Comparison of ENCODE assay signal across 8 cellular contexts in genomic region chr14:54440870-54441868, GRCh38. TPM values are rescaled to one million over a fixed set of nuclear protein-coding genes. Genes with fewer than 3 reads are reported as not detected.
DNase-seq lines count a peak whose midpoint lies in the region; ATAC-seq and TF ChIP-seq lines count a peak whose summit lies in the region.

Gene CNIH1, minus strand, starts transcription at chr14:54441374. Its CDS starts 47 bp downstream, at chr14:54441327.

- POLR2A ChIA-PET in CD4-positive, alpha-beta memory T cell (lab: Charles Lee; ENCODE audit: partially characterized antibody) = interaction anchor here (0.7 to 3.0 kb wide), 4 partner anchors 43 to 68 kb away, joined by 4 to 13 read pairs (median 6); partner anchors contain the start of genes CDKN3, CGRRF1 and GMFB
- POLR2A ChIA-PET in activated CD4-positive, alpha-beta memory T cell treated with anti-CD3 and anti-CD28 coated beads, Interleukin-2, amount 10 ng/mL, durations not matched to agents 7 days and 5 days (lab: Charles Lee) = interaction anchor here (2.7 kb wide), 1 partner anchor 44 kb away, joined by 24 read pairs; the partner anchor contains the start of gene CDKN3

- H3K4me3 Mint-ChIP-seq in CD4-positive, alpha-beta memory T cell = peak within 1 kb of the TSS; percentile 83 to 95 (median 92)
- peak within 1 kb of the TSS; percentile 81 for H3K4me3 Mint-ChIP-seq in activated CD4-positive, alpha-beta memory T cell treated with anti-CD3 and anti-CD28 coated beads, Interleukin-2, amount 10 ng/mL, durations not matched to agents 7 days and 5 days

- peaks cover 1 to 2% of the 10 kb centered on the region in 2 donors for H3K27me3 Mint-ChIP-seq in CD4-positive, alpha-beta memory T cell
- H3K27me3 Mint-ChIP-seq in activated CD4-positive, alpha-beta memory T cell treated with anti-CD3 and anti-CD28 coated beads, Interleukin-2, amount 10 ng/mL, durations not matched to agents 7 days and 5 days = peaks cover 7% of the 10 kb centered on the region

- peaks cover 29 to 55% (median 36%) of the 10 kb centered on the region in 4 donors for H3K4me1 Mint-ChIP-seq in CD4-positive, alpha-beta memory T cell
- H3K4me1 Mint-ChIP-seq in activated CD4-positive, alpha-beta memory T cell treated with anti-CD3 and anti-CD28 coated beads, Interleukin-2, amount 10 ng/mL, durations not matched to agents 7 days and 5 days = peaks cover 41% of the 10 kb centered on the region

- peak; percentile 94 for ATAC-seq in GM19452 (IDR thresholded peaks at IDR 0.05; ENCODE audit: unreplicated experiment)
- peak; percentile 99 for ATAC-seq in lower lobe of right lung

- H3K27ac ChIP-seq in CD4-positive, alpha-beta memory T cell (ENCODE audit: low read depth, low read length) = peak within 1 kb of the TSS; percentile 55
- peak within 1 kb of the TSS; percentile 89 for H3K27ac ChIP-seq in lower lobe of right lung

- peak; percentile 88 to 96 (median 93) for DNase-seq in CD4-positive, alpha-beta memory T cell
- DNase-seq in HK-2 (ENCODE audit: unreplicated experiment) (peak; percentile 92), NCI-H82 treated with DMSO at 0.1 percent for 48 hours (lab: John Stamatoyannopoulos, UW; ENCODE audit: unreplicated experiment) (peak; percentile 71), ecto neural progenitor cell (ENCODE audit: low spot score) (peak; percentile 97), lower lobe of right lung (peak; percentile 95)
- peak; percentile 94 for DNase-seq in activated CD4-positive, alpha-beta memory T cell treated with anti-CD3 and anti-CD28 coated beads, Interleukin-2, amount 10 ng/mL, durations not matched to agents 7 days and 5 days
- peak; percentile 85 for DNase-seq in stimulated activated CD4-positive, alpha-beta T cell treated with anti-CD3 and anti-CD28 coated beads, TNF-alpha, amount 100 ng/mL, for 4 hours (ENCODE audit: low read depth in 3 of 3)

- H3K4me1 ChIP-seq in CD4-positive, alpha-beta memory T cell (ENCODE audit: insufficient read depth, low read length) = peaks cover 49% of the 10 kb centered on the region
- peaks cover 36% of the 10 kb centered on the region for H3K4me1 ChIP-seq in lower lobe of right lung

- intact Hi-C loops in CD4-positive, alpha-beta memory T cell (cut with micrococcal nuclease) = loop anchor here (1.0 to 5.0 kb wide), 9 partner anchors 45 to 489 kb away; partner anchors contain the start of genes CGRRF1 and GCH1
- intact Hi-C loops in lower lobe of right lung (cut with DNase I) = no loop called here

- TF ChIP-seq CTCF in lower lobe of right lung (IDR thresholded peaks at IDR 0.05) = peak; percentile 92

- H3K9me3 Mint-ChIP-seq in CD4-positive, alpha-beta memory T cell = peaks cover 0 to 1% (median 0%) of the 10 kb centered on the region in 8 donors
- H3K9me3 Mint-ChIP-seq in activated CD4-positive, alpha-beta memory T cell treated with anti-CD3 and anti-CD28 coated beads, Interleukin-2, amount 10 ng/mL, durations not matched to agents 7 days and 5 days = no peaks in the 10 kb centered on the region

- no peaks in the 10 kb centered on the region for H3K27me3 ChIP-seq in CD4-positive, alpha-beta memory T cell (ENCODE audit: insufficient read depth, low read length)
- H3K27me3 ChIP-seq in lower lobe of right lung (ENCODE audit: low read depth) = no peaks in the 10 kb centered on the region

- CTCF ChIA-PET in CD4-positive, alpha-beta memory T cell (lab: Charles Lee; ENCODE audit: partially characterized antibody) = interaction anchor here (0.6 to 3.0 kb wide), 7 partner anchors 9 to 726 kb away, joined by 3 to 22 read pairs (median 4); partner anchors contain the start of genes CDKN3 and GMFB
- CTCF ChIA-PET in activated CD4-positive, alpha-beta memory T cell treated with anti-CD3 and anti-CD28 coated beads, Interleukin-2, amount 10 ng/mL, durations not matched to agents 7 days and 5 days (lab: Charles Lee) = interaction anchor here (0.6 to 1.1 kb wide), 8 partner anchors 9 to 332 kb away, joined by 3 to 9 read pairs (median 4); partner anchors contain the start of genes CGRRF1 and GMFB

- no peaks in the 10 kb centered on the region for H3K9me3 ChIP-seq in CD4-positive, alpha-beta memory T cell (ENCODE audit: control insufficient read depth in 1 of 2, low read length in 2 of 2)
- H3K9me3 ChIP-seq in lower lobe of right lung = no peaks in the 10 kb centered on the region

- H3K36me3 ChIP-seq in CD4-positive, alpha-beta memory T cell (ENCODE audit: insufficient read depth, low read length) = no peaks in the 10 kb centered on the region
- H3K36me3 ChIP-seq in lower lobe of right lung = no peaks in the 10 kb centered on the region

- H3K27ac Mint-ChIP-seq in CD4-positive, alpha-beta memory T cell = peak within 1 kb of the TSS; percentile 88 to 98 (median 94)
- H3K27ac Mint-ChIP-seq in activated CD4-positive, alpha-beta memory T cell treated with anti-CD3 and anti-CD28 coated beads, Interleukin-2, amount 10 ng/mL, durations not matched to agents 7 days and 5 days = peak within 1 kb of the TSS; percentile 83

- peaks cover 0 to 8% of the 10 kb centered on the region in 2 donors for H3K36me3 Mint-ChIP-seq in CD4-positive, alpha-beta memory T cell
- H3K36me3 Mint-ChIP-seq in activated CD4-positive, alpha-beta memory T cell treated with anti-CD3 and anti-CD28 coated beads, Interleukin-2, amount 10 ng/mL, durations not matched to agents 7 days and 5 days (ENCODE audit: low read depth) = peaks cover 24% of the 10 kb centered on the region

- peak within 1 kb of the TSS; percentile 45 to 61 for H3K4me3 ChIP-seq in CD4-positive, alpha-beta memory T cell (ENCODE audit: low read length in 2 of 2)
- peak within 1 kb of the TSS; percentile 70 for H3K4me3 ChIP-seq in lower lobe of right lung

RNA-seq across cellular contexts. Expression of gene CNIH1, which starts in this region (rescaled TPM):
- 10 to 100 TPM; 46.9 to 54.2 TPM for total RNA-seq in CD4-positive, alpha-beta memory T cell
- polyA plus RNA-seq in CD4-positive, alpha-beta memory T cell = 100 to 1,000 TPM in 1 of 2 donors, 10 to 100 TPM in 1; 89.1 to 128 TPM
- 10 to 100 TPM; 66.2 to 69.2 TPM for total RNA-seq in activated CD4-positive, alpha-beta memory T cell treated with anti-CD3 and anti-CD28 coated beads, Interleukin-2, amount 10 ng/mL, durations not matched to agents 7 days and 5 days
- 101 TPM for total RNA-seq in lower lobe of right lung

Comparison
In these comparisons a context has a peak if more than half of its experiments do, and no peak if none do; other contexts are left out.
1. Peak in every context shown above with its lines: DNase-seq, ATAC-seq, H3K4me3 ChIP-seq and H3K27ac ChIP-seq.